ENCODE assay signal across 7 cellular contexts in the genomic region with DNA sequence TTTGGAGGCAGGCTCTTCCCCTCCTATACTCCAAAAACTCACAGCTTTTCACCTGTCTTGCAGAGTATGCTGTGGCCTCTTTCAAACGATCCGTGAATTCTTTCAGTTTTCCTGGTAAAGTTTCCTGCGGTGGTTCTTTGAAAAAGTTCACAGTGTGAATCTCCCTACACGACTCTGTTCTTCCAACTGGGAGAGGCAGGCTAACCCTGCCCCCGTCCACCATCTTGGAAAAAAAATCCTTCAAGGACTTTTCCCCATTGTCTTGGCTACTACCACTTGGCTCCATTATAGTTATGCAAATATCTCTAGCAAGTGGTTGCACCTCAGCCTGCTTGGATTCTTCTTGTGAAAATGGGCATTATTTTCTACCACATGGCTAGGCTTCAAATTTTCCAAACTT.
"Had no signal": no experiment of that assay in that cellular context is flagged by ENCODE, and none has a peak within 500 bp of the region (broad histone marks: within the 10 kb centered on the region; RNA-seq: fewer than 3 reads in every experiment).

No MANE protein-coding gene starts in this region.

- H3K4me3 Mint-ChIP-seq: GM23338, HFFc6, IgD-negative memory B cell had no signal

- H3K9me3 Mint-ChIP-seq: IgD-negative memory B cell had no signal

- H3K27ac Mint-ChIP-seq: GM23338, HFFc6, IgD-negative memory B cell had no signal

- H3K4me3 ChIP-seq: GM23338, HAP-1 had no signal

- H3K4me1 ChIP-seq: HAP-1 had no signal

- H3K4me1 Mint-ChIP-seq: IgD-negative memory B cell had no signal

- H3K36me3 ChIP-seq: HAP-1 had no signal

- H3K9me3 ChIP-seq: HAP-1 had no signal

- H3K36me3 Mint-ChIP-seq: IgD-negative memory B cell had no signal

- H3K27ac ChIP-seq: HL-60 had no signal

- DNase-seq: H7, HFFc6, KBM-7 had no signal
